1 cellular context compared by ENCODE assay signal in the genomic region with DNA sequence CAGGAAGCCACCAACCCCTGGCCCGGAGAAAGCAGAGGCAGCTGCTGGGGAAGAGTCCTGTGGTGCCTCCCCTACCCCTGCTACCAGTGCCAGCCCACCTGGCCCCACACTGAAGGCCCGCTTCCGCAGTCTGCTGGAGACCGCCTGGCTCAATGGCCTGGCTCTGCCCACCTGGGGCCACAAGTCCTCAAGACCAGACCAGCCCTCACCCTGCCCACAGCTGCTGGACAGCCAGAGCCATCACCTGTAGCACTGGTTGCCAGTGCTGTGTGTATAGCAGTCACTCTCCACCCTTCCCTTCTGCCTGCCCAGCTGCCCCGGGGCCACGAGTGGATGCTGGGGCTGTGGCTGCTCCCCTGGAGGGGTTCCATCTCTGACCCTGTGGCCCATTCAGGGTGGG.
TF ChIP-seq lines count a peak whose summit lies in the region.

No MANE protein-coding gene starts in this region.

TF ChIP-seq in K562, 482 proteins besides CTCF, POLR2A, EP300 and RAD21:
- TF ChIP-seq BDP1 (IDR thresholded peaks at IDR 0.05; ENCODE audit: insufficient read depth, insufficient read length): no peak
- 0 out of 2 replicates have a peak, but pooled peaks have one; percentile 26 for TF ChIP-seq RBFOX2 (IDR thresholded peaks at IDR 0.05; ENCODE audit: low read depth, low read length)
- TF ChIP-seq ZNF121 (CRISPR knock-in tag; conservative IDR thresholded peaks at IDR 0.05): no peak
- TF ChIP-seq POLR2AphosphoS2 (IDR thresholded peaks at IDR 0.05; ENCODE audit: low read length): no peak
- peak; percentile 41 for TF ChIP-seq POLR2G (IDR thresholded peaks at IDR 0.05; ENCODE audit: low read depth, low read length)
- TF ChIP-seq STAG1 (CRISPR knock-in tag; IDR thresholded peaks at IDR 0.05; ENCODE audit: borderline replicate concordance): no peak
- no peak for TF ChIP-seq PYGO2 (tag; IDR thresholded peaks at IDR 0.05)
- no peak for TF ChIP-seq MED1 (CRISPR knock-in tag; IDR thresholded peaks at IDR 0.05; ENCODE audit: borderline replicate concordance)
- no peak for TF ChIP-seq PRPF4 (IDR thresholded peaks at IDR 0.05; ENCODE audit: insufficient read depth, low read depth, low read length, poor library complexity, severe bottlenecking)
- no peak for TF ChIP-seq HDAC8 (tag; IDR thresholded peaks at IDR 0.05)
- TF ChIP-seq, protein P1, sequence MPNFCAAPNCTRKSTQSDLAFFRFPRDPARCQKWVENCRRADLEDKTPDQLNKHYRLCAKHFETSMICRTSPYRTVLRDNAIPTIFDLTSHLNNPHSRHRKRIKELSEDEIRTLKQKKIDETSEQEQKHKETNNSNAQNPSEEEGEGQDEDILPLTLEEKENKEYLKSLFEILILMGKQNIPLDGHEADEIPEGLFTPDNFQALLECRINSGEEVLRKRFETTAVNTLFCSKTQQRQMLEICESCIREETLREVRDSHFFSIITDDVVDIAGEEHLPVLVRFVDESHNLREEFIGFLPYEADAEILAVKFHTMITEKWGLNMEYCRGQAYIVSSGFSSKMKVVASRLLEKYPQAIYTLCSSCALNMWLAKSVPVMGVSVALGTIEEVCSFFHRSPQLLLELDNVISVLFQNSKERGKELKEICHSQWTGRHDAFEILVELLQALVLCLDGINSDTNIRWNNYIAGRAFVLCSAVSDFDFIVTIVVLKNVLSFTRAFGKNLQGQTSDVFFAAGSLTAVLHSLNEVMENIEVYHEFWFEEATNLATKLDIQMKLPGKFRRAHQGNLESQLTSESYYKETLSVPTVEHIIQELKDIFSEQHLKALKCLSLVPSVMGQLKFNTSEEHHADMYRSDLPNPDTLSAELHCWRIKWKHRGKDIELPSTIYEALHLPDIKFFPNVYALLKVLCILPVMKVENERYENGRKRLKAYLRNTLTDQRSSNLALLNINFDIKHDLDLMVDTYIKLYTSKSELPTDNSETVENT (CRISPR knock-in tag; IDR thresholded peaks at IDR 0.05): no peak
- no peak for TF ChIP-seq NR1H2 (CRISPR knock-in tag; IDR thresholded peaks at IDR 0.05)
- TF ChIP-seq TAF1 (IDR thresholded peaks at IDR 0.05; ENCODE audit: control insufficient read depth, extremely low read depth, insufficient read depth, low read length, severe bottlenecking): no peak
- TF ChIP-seq NR2F6 (CRISPR knock-in tag; IDR thresholded peaks at IDR 0.05): no peak
